13 cellular contexts compared by ENCODE assay signal in the genomic region with DNA sequence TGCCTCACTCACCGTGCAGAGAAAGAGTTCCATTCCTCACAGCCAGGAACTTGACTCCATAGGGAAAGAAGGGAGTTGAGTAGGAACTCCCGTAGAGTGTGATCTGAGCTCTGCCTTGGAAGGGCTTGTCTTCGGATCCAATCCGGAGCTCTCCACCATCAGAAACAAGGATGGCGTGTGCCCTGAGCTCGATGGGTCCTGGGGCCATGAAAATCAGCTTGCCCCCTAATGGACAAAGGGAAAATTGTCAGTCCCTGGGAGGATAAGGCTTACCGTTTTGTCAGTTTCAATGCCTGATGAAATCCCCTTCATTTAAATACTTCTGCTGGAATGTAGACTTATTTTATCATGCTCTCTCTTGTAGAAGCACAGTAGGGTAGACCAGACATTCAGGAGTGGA.
DNase-seq lines count a peak whose midpoint lies in the region; ATAC-seq and TF ChIP-seq lines count a peak whose summit lies in the region.
"Had no signal": no experiment of that assay in that cellular context is flagged by ENCODE, and none has a peak within 500 bp of the region (broad histone marks: within the 10 kb centered on the region; RNA-seq: fewer than 3 reads in every experiment).

No MANE protein-coding gene starts in this region.

- H3K4me3 ChIP-seq in SU-DHL-6 (ENCODE audit: insufficient read depth, low read length, poor library complexity, severe bottlenecking), result no peak overlapping the region
- H3K4me3 ChIP-seq in CD8-positive, alpha-beta memory T cell (ENCODE audit: low read length), result no peak overlapping the region
- H3K4me3 ChIP-seq: ascending aorta, spleen, thoracic aorta had no signal

- no peak overlapping the region for H3K27ac ChIP-seq in SU-DHL-6 (ENCODE audit: low read depth, low read length)
- H3K27ac ChIP-seq in CD8-positive, alpha-beta memory T cell (ENCODE audit: low read depth, low read length), result no peak overlapping the region
- H3K27ac ChIP-seq: ascending aorta, spleen, thoracic aorta, VCaP had no signal

- H3F3A ChIP-seq in SU-DHL-6 (ENCODE audit: insufficient read depth), result no peaks in the 10 kb centered on the region

- no peaks in the 10 kb centered on the region for H3K27me3 Mint-ChIP-seq in progenitor cell of endocrine pancreas
- no peaks in the 10 kb centered on the region for H3K27me3 Mint-ChIP-seq in CD8-positive, alpha-beta memory T cell
- H3K27me3 Mint-ChIP-seq: IgD-negative memory B cell had no signal

- H3K9me3 ChIP-seq in SU-DHL-6 (ENCODE audit: insufficient read depth, low read length), result no peaks in the 10 kb centered on the region
- no peaks in the 10 kb centered on the region for H3K9me3 ChIP-seq in CD8-positive, alpha-beta memory T cell (ENCODE audit: low read length)
- H3K9me3 ChIP-seq: ascending aorta, spleen, thoracic aorta had no signal

- no peak overlapping the region for H2AFZ ChIP-seq in SU-DHL-6 (ENCODE audit: low read depth, low read length, severe bottlenecking)

- no peaks in the 10 kb centered on the region for H4K20me1 ChIP-seq in SU-DHL-6 (ENCODE audit: low read depth, low read length)

- peaks cover 26% of the 10 kb centered on the region for H3K4me1 Mint-ChIP-seq in progenitor cell of endocrine pancreas (ENCODE audit: low read depth)
- H3K4me1 Mint-ChIP-seq in CD8-positive, alpha-beta memory T cell, result no peaks in the 10 kb centered on the region
- H3K4me1 Mint-ChIP-seq: IgD-negative memory B cell had no signal

- no peaks in the 10 kb centered on the region for H3K79me2 ChIP-seq in SU-DHL-6 (ENCODE audit: insufficient read depth, low read length)

- DNase-seq in DMS 273 (lab: John Stamatoyannopoulos, UW; ENCODE audit: unreplicated experiment) (peak; percentile 37), DMS 273 treated with DMSO at 0.1 percent for 48 hours (lab: John Stamatoyannopoulos, UW) (no peak), HT1080 (ENCODE audit: low read depth) (peak; percentile 11), progenitor cell of endocrine pancreas (ENCODE audit: low spot score, unreplicated experiment) (no peak), middle frontal gyrus (ENCODE audit: extremely low spot score, low spot score) (no peak)
- no peak for DNase-seq in CD8-positive, alpha-beta memory T cell
- DNase-seq: spleen had no signal

- no peak overlapping the region for H3K4me3 Mint-ChIP-seq in progenitor cell of endocrine pancreas (ENCODE audit: low read depth)
- no peak overlapping the region for H3K4me3 Mint-ChIP-seq in CD8-positive, alpha-beta memory T cell
- H3K4me3 Mint-ChIP-seq: IgD-negative memory B cell had no signal

- CTCF ChIA-PET in CD8-positive, alpha-beta memory T cell (lab: Charles Lee), result no interaction called here

- no peak overlapping the region for H3K4me2 ChIP-seq in SU-DHL-6 (ENCODE audit: low read depth, low read length, poor library complexity, severe bottlenecking)

- H3K27ac Mint-ChIP-seq in progenitor cell of endocrine pancreas, result no peak overlapping the region
- H3K27ac Mint-ChIP-seq in CD8-positive, alpha-beta memory T cell, result no peak overlapping the region
- H3K27ac Mint-ChIP-seq: IgD-negative memory B cell had no signal

- H3K36me3 ChIP-seq in SU-DHL-6 (ENCODE audit: low read length), result no peaks in the 10 kb centered on the region
- no peaks in the 10 kb centered on the region for H3K36me3 ChIP-seq in CD8-positive, alpha-beta memory T cell (ENCODE audit: insufficient read depth, low read length)
- H3K36me3 ChIP-seq: ascending aorta, spleen, thoracic aorta had no signal

- TF ChIP-seq CTCF in SU-DHL-6 (IDR thresholded peaks at IDR 0.05; ENCODE audit: insufficient read depth, low read length, poor library complexity, severe bottlenecking) (peak; percentile 47), progenitor cell of endocrine pancreas (IDR thresholded peaks at IDR 0.05; ENCODE audit: unreplicated experiment) (peak; percentile 18)

- no peaks in the 10 kb centered on the region for H3K9me2 ChIP-seq in SU-DHL-6 (replicated peaks; ENCODE audit: insufficient read depth, low read length)

- H3K36me3 Mint-ChIP-seq in progenitor cell of endocrine pancreas (ENCODE audit: insufficient read depth), result no peaks in the 10 kb centered on the region
- no peaks in the 10 kb centered on the region for H3K36me3 Mint-ChIP-seq in CD8-positive, alpha-beta memory T cell
- H3K36me3 Mint-ChIP-seq: IgD-negative memory B cell had no signal

- H3K27me3 ChIP-seq in SU-DHL-6 (ENCODE audit: low read length), result no peaks in the 10 kb centered on the region
- H3K27me3 ChIP-seq in CD8-positive, alpha-beta memory T cell (ENCODE audit: insufficient read depth, low read length, poor library complexity, severe bottlenecking), result no peaks in the 10 kb centered on the region
- H3K27me3 ChIP-seq: ascending aorta, spleen had no signal

- ATAC-seq in GM21390 (IDR thresholded peaks at IDR 0.05; ENCODE audit: unreplicated experiment), result no peak

- H3K9ac ChIP-seq in SU-DHL-6 (ENCODE audit: low read length), result no peak overlapping the region

- POLR2A ChIA-PET in CD8-positive, alpha-beta memory T cell (lab: Charles Lee), result no interaction called here

- H3K9me3 Mint-ChIP-seq in progenitor cell of endocrine pancreas (ENCODE audit: low read depth), result no peaks in the 10 kb centered on the region
- peaks cover 0 to 2% (median 0%) of the 10 kb centered on the region in 5 donors for H3K9me3 Mint-ChIP-seq in CD8-positive, alpha-beta memory T cell
- H3K9me3 Mint-ChIP-seq: IgD-negative memory B cell had no signal

- H3K4me1 ChIP-seq in CD8-positive, alpha-beta memory T cell (ENCODE audit: insufficient read depth, low read length), result no peaks in the 10 kb centered on the region
- H3K4me1 ChIP-seq: ascending aorta, spleen had no signal

Comparison
In these comparisons a context has a peak if more than half of its experiments do, and no peak if none do; other contexts are left out.
1. DNase-seq: peak in DMS 273 (single experiment) and HT1080 (single experiment); none in DMS 273 treated with DMSO at 0.1 percent for 48 hours (single experiment), progenitor cell of endocrine pancreas (single experiment), middle frontal gyrus (single experiment) and CD8-positive, alpha-beta memory T cell (0 of 5).